9 cellular contexts compared by ENCODE assay signal in the genomic region with DNA sequence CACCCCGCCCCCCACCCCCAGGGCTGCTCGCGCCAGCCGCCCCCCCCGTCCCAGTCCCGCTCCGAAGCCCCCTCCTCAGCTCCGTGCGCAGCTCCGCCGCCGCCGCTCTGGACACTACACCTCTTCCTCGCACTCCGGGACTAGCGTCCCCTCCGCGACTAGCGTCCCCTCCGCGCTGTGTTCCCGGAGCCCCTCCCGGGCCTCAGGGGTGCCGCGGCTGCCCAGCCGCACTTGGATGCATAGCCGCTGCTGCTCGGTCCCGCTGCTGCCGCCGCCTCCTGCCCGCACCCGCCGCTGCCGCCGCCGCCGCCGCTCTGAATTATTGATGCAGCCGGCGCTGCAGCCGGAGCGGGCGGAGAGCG. TPM values are rescaled to one million over a fixed set of nuclear protein-coding genes. Genes with fewer than 3 reads are reported as not detected.
DNase-seq lines count a peak whose midpoint lies in the region; ATAC-seq and TF ChIP-seq lines count a peak whose summit lies in the region.
"Had no signal": no experiment of that assay in that cellular context is flagged by ENCODE, and none has a peak within 500 bp of the region (broad histone marks: within the 10 kb centered on the region; RNA-seq: fewer than 3 reads in every experiment).

A gene (minus strand): TSS at position 358 of the 362 bp plus-strand sequence. CDS start 373 bp downstream, outside the sequence.

- H3K27me3 Mint-ChIP-seq in activated T-cell treated with anti-CD3 and anti-CD28 coated beads, Interleukin-2, amount 50 U/mL, for 24 hours = peaks cover 83% of the 10 kb centered on the region
- peaks cover 65% of the 10 kb centered on the region for H3K27me3 Mint-ChIP-seq in activated CD8-positive, alpha-beta T cell treated with anti-CD3 and anti-CD28 coated beads for 36 hours

- H3K4me1 Mint-ChIP-seq in activated T-cell treated with anti-CD3 and anti-CD28 coated beads, Interleukin-2, amount 50 U/mL, for 24 hours (ENCODE audit: low read depth) = peaks cover 13% of the 10 kb centered on the region
- H3K4me1 Mint-ChIP-seq in activated CD8-positive, alpha-beta T cell treated with anti-CD3 and anti-CD28 coated beads for 36 hours (ENCODE audit: low read depth) = peaks cover 12% of the 10 kb centered on the region

- no peak within 1 kb of the TSS for H3K27ac Mint-ChIP-seq in activated T-cell treated with anti-CD3 and anti-CD28 coated beads, Interleukin-2, amount 50 U/mL, for 24 hours
- H3K27ac Mint-ChIP-seq in activated CD8-positive, alpha-beta T cell treated with anti-CD3 and anti-CD28 coated beads for 36 hours = no peak within 1 kb of the TSS
- H3K27ac Mint-ChIP-seq: HFFc6 had no signal

- POLR2A ChIA-PET in activated CD8-positive, alpha-beta T cell treated with anti-CD3 and anti-CD28 coated beads for 36 hours (lab: Charles Lee) = no interaction called here

- H3K36me3 Mint-ChIP-seq in activated T-cell treated with anti-CD3 and anti-CD28 coated beads, Interleukin-2, amount 50 U/mL, for 24 hours (ENCODE audit: low read depth) = no peaks in the 10 kb centered on the region
- no peaks in the 10 kb centered on the region for H3K36me3 Mint-ChIP-seq in activated CD8-positive, alpha-beta T cell treated with anti-CD3 and anti-CD28 coated beads for 36 hours (ENCODE audit: low read depth)

- DNase-seq in activated T-cell treated with anti-CD3 and anti-CD28 coated beads, Interleukin-2, amount 50 U/mL, for 24 hours = no peak
- DNase-seq in activated T-cell treated with anti-CD3 and anti-CD28 coated beads for 4 hours = no peak
- no peak for DNase-seq in activated CD8-positive, alpha-beta T cell treated with anti-CD3 and anti-CD28 coated beads for 36 hours
- DNase-seq in kidney epithelial cell (ENCODE audit: low read depth) = no peak
- no peak for DNase-seq in substantia nigra (lab: John Stamatoyannopoulos, UW)
- no peak for DNase-seq in NCI-H187 (lab: John Stamatoyannopoulos, UW)
- no peak for DNase-seq in NCI-H748 (lab: John Stamatoyannopoulos, UW; ENCODE audit: unreplicated experiment)
- DNase-seq in NCI-H2196 treated with DMSO at 0.1 percent for 48 hours (lab: John Stamatoyannopoulos, UW; ENCODE audit: unreplicated experiment) = no peak
- DNase-seq: HFFc6 had no signal

- no peak for ATAC-seq in activated CD8-positive, alpha-beta T cell treated with anti-CD3 and anti-CD28 coated beads for 36 hours

- H3K4me3 Mint-ChIP-seq in activated T-cell treated with anti-CD3 and anti-CD28 coated beads, Interleukin-2, amount 50 U/mL, for 24 hours = peak within 1 kb of the TSS; percentile 47
- peak within 1 kb of the TSS; percentile 38 for H3K4me3 Mint-ChIP-seq in activated CD8-positive, alpha-beta T cell treated with anti-CD3 and anti-CD28 coated beads for 36 hours
- H3K4me3 Mint-ChIP-seq: HFFc6 had no signal

- CTCF ChIA-PET in activated CD8-positive, alpha-beta T cell treated with anti-CD3 and anti-CD28 coated beads for 36 hours (lab: Charles Lee) = no interaction called here

- no peak for TF ChIP-seq CTCF in activated CD8-positive, alpha-beta T cell treated with anti-CD3 and anti-CD28 coated beads for 36 hours (IDR thresholded peaks at IDR 0.05)
- no peak for TF ChIP-seq CTCF in kidney epithelial cell (IDR thresholded peaks at IDR 0.05; ENCODE audit: insufficient read depth, low read length, poor library complexity, severe bottlenecking)

- H3K36me3 ChIP-seq in kidney epithelial cell (ENCODE audit: control insufficient read depth, insufficient read depth, low read length) = no peaks in the 10 kb centered on the region

- peak within 1 kb of the TSS; percentile 66 for H3K27ac ChIP-seq in substantia nigra (ENCODE audit: low read depth, low read length, poor library complexity, severe bottlenecking)

- H3K27me3 ChIP-seq in kidney epithelial cell (ENCODE audit: control insufficient read depth, insufficient read depth, low read length) = peaks cover 75% of the 10 kb centered on the region

- intact Hi-C loops in activated CD8-positive, alpha-beta T cell treated with anti-CD3 and anti-CD28 coated beads for 36 hours (cut with micrococcal nuclease) = no loop called here

- peak within 1 kb of the TSS; percentile 27 for H3K4me3 ChIP-seq in kidney epithelial cell (ENCODE audit: low read depth, low read length)

- H3K9me3 Mint-ChIP-seq in activated T-cell treated with anti-CD3 and anti-CD28 coated beads, Interleukin-2, amount 50 U/mL, for 24 hours = no peaks in the 10 kb centered on the region
- peaks cover 2% of the 10 kb centered on the region for H3K9me3 Mint-ChIP-seq in activated CD8-positive, alpha-beta T cell treated with anti-CD3 and anti-CD28 coated beads for 36 hours

RNA-seq across cellular contexts. Expression of the gene that starts here (rescaled TPM):
- total RNA-seq in activated CD8-positive, alpha-beta T cell treated with anti-CD3 and anti-CD28 coated beads for 36 hours = not detected
- total RNA-seq in kidney epithelial cell = 0.27 TPM in 1 of 2 replicates, not detected in the other
- total RNA-seq: HFFc6 had no signal
